In genomic region chr20:31322504-31322903, GRCh38 we compare ENCODE assay signal across 12 cellular contexts. TPM values are rescaled to one million over a fixed set of nuclear protein-coding genes. Genes with fewer than 3 reads are reported as not detected.
"Had no signal": no experiment of that assay in that cellular context is flagged by ENCODE, and none has a peak within 500 bp of the region (broad histone marks: within the 10 kb centered on the region; RNA-seq: fewer than 3 reads in every experiment).

No MANE protein-coding gene starts in this region.

- DNase-seq: GOT3, H7, HFFc6, KBM-7 had no signal

- ATAC-seq: HCT116, HepG2 had no signal

- H3K9me3 Mint-ChIP-seq: HFFc6 had no signal

- H3K27ac ChIP-seq: HL-60, KMS-11 had no signal

- H3K27ac Mint-ChIP-seq: HFFc6, IgD-negative memory B cell had no signal

- H3K4me1 ChIP-seq: HAP-1 had no signal

- H3K4me3 Mint-ChIP-seq: HFFc6, IgD-negative memory B cell had no signal

- H3K4me3 ChIP-seq: HAP-1 had no signal

- H3K4me2 ChIP-seq: KMS-11 had no signal

- H3K36me3 ChIP-seq: HAP-1 had no signal

- H3K4me1 Mint-ChIP-seq: IgD-negative memory B cell had no signal

RNA-seq across cellular contexts. Expression of gene DEFB116, which starts 14.1 kb away (rescaled TPM):
- total RNA-seq: H4, H7, HepG2, HFFc6, HT1080 had no signal
- polyA plus RNA-seq: HepG2, IgD-negative memory B cell had no signal

RNA-seq across cellular contexts. Expression of gene DEFB118, which starts 45.9 kb away (rescaled TPM):
- total RNA-seq: H4, H7, HepG2, HFFc6, HT1080 had no signal
- polyA plus RNA-seq: HepG2, IgD-negative memory B cell had no signal
